8 cellular contexts compared by ENCODE assay signal in the genomic region with DNA sequence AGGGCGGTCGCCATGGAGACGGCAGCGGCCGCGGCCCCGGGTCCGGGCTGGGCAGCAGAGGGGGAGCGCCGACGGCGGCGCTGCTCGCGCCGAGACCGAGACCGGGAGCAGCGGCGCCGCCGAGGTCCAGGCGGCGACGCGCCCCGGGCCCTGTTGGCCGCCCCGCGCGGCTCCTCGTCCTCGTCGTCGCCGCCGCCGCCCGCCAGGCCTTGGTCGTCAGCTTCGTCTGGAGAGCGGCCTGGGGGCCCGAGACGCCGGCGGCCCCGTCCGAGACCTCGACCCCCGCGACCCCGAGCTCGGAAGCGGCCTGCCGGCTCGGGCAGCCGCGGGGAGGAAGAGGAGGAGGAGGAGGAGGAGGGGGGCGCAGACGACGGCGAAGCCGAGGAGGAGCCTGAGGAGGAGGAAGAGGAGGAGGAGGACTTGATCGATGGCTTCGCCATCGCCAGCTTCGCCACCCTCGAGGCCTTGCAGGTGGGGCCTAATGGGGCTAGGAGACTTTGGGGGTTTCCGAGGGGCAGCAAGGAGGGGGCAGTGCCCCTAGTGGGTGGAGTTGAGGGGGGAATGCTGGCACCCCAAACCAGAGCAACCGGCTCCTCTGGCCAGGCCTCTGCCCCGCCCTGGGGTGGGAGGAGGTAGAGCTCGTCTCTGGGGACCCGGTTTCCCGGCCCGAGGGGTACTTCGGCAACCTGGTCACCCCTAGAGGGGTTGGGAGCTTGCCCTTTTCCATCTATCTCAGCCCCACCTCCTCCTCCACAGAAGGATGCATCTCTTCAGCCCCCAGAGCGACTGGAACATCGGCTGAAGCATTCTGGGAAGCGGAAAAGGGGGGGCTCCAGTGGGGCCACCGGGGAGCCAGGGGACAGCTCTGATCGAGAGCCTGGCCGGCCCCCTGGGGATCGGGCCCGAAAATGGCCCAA. TPM values are rescaled to one million over a fixed set of nuclear protein-coding genes. Genes with fewer than 3 reads are reported as not detected.
DNase-seq lines count a peak whose midpoint lies in the region; ATAC-seq and TF ChIP-seq lines count a peak whose summit lies in the region.

No MANE protein-coding gene starts in this region.

- TF ChIP-seq CTCF in mucosa of descending colon (IDR thresholded peaks at IDR 0.05), result no peak
- peak in 1 of 7 experiments; percentile 3 for TF ChIP-seq CTCF in stomach (IDR thresholded peaks at IDR 0.05)

- 0 to 2% (median 1%) methylated on average over 35 to 84 of the region's 84 CpGs for WGBS in stomach, 5 donors

- peak overlapping the region; percentile 96 to 99 (median 99) for H3K27ac ChIP-seq in stomach

- no peak for TF ChIP-seq POLR2A in stomach (IDR thresholded peaks at IDR 0.05)

- no peaks in the 10 kb centered on the region for H3K27me3 ChIP-seq in stomach

- peak overlapping the region; percentile 84 for H3K4me3 ChIP-seq in mucosa of descending colon
- peak overlapping the region; percentile 94 to 98 (median 96) for H3K4me3 ChIP-seq in stomach

- H3K9me3 ChIP-seq in mucosa of descending colon, result no peaks in the 10 kb centered on the region
- no peaks in the 10 kb centered on the region for H3K9me3 ChIP-seq in stomach

- DNase-seq in activated gamma-delta T cell treated with Interleukin-2 at 50 U/mL for 16 hours (peak; percentile 50), activated gamma-delta T cell (lab: John Stamatoyannopoulos, UW) (no peak), mucosa of descending colon (peak; percentile 49 to 80 (median 73)), stomach (no peak), AG08395 (ENCODE audit: low spot score) (no peak)
- peak; percentile 56 for DNase-seq in activated CD4-positive, alpha-beta T cell treated with anti-CD3 and anti-CD28 coated beads for 48 hours
- DNase-seq in effector CD4-positive, alpha-beta T cell, result peak; percentile 46

- H3K36me3 ChIP-seq in mucosa of descending colon (ENCODE audit: low read depth) (peaks cover 8% of the 10 kb centered on the region), stomach (peaks cover 42 to 67% (median 64%) of the 10 kb centered on the region in 4 donors)

- TF ChIP-seq EP300 in stomach (IDR thresholded peaks at IDR 0.05), result no peak

- intact Hi-C loops in mucosa of descending colon (cut with DNase I, micrococcal nuclease) (no loop called here), stomach (cut with DNase I; ENCODE audit: low total_unique reads) (loop anchor here (10.0 kb wide), 1 partner anchor 95 kb away; no protein-coding TSS in a partner anchor)

- peaks cover 35% of the 10 kb centered on the region for H3K4me1 ChIP-seq in mucosa of descending colon (ENCODE audit: low read depth)
- peaks cover 40 to 64% (median 61%) of the 10 kb centered on the region in 4 donors for H3K4me1 ChIP-seq in stomach

- no peak for ATAC-seq in mucosa of descending colon
- ATAC-seq in GM19328 (IDR thresholded peaks at IDR 0.05; ENCODE audit: unreplicated experiment), result no peak

RNA-seq across cellular contexts. Expression of gene FBRS, which starts 1.5 kb away (rescaled TPM):
- 10 to 100 TPM; 82.6 to 97.1 (median 85.8) TPM for total RNA-seq in mucosa of descending colon
- 100 to 1,000 TPM in 1 of 5 donors, 10 to 100 TPM in 4; 20.4 to 185 (median 28.6) TPM for total RNA-seq in stomach
- polyA plus RNA-seq in stomach, result 10 to 100 TPM; 19.7 to 35.9 (median 24.0) TPM

RNA-seq across cellular contexts. Expression of gene PRR14, which starts 9.0 kb away (rescaled TPM):
- total RNA-seq in mucosa of descending colon (10 to 100 TPM; 42.1 to 65.6 (median 45.6) TPM), stomach (100 to 1,000 TPM in 2 of 5 donors, 10 to 100 TPM in 2, 1 to 10 TPM in 1; 9.0 to 123 (median 93.9) TPM)
- 10 to 100 TPM; 69.8 to 79.7 (median 79.6) TPM for polyA plus RNA-seq in stomach

RNA-seq across cellular contexts. Expression of gene SRCAP, which starts 39.2 kb away (rescaled TPM):
- 10 to 100 TPM; 64.8 to 88.9 (median 65.4) TPM for total RNA-seq in mucosa of descending colon
- 10 to 100 TPM; 23.3 to 70.1 (median 56.8) TPM for total RNA-seq in stomach
- polyA plus RNA-seq in stomach, result 10 to 100 TPM in 1 of 3 donors, 1 to 10 TPM in 2; 1.2 to 12.1 (median 4.4) TPM

RNA-seq across cellular contexts. Expression of gene ZNF689, which starts 49.6 kb away (rescaled TPM):
- total RNA-seq in mucosa of descending colon (10 to 100 TPM in 2 of 3 donors, 1 to 10 TPM in 1; 7.6 to 10.7 (median 10.5) TPM), stomach (10 to 100 TPM in 2 of 5 donors, 1 to 10 TPM in 2, under 1 TPM in 1; 0.58 to 86.4 (median 7.1) TPM)
- 1 to 10 TPM; 2.0 to 4.4 (median 3.1) TPM for polyA plus RNA-seq in stomach

Comparison
In these comparisons a context has a peak if more than half of its experiments do, and no peak if none do; other contexts are left out.
1. DNase-seq: peak in activated gamma-delta T cell treated with Interleukin-2 at 50 U/mL for 16 hours (single experiment), activated CD4-positive, alpha-beta T cell treated with anti-CD3 and anti-CD28 coated beads for 48 hours (single experiment), effector CD4-positive, alpha-beta T cell (single experiment) and mucosa of descending colon (3 of 3); none in activated gamma-delta T cell (single experiment), stomach (single experiment) and AG08395 (single experiment).